Comparison of ENCODE assay signal across 9 cellular contexts in the genomic region with DNA sequence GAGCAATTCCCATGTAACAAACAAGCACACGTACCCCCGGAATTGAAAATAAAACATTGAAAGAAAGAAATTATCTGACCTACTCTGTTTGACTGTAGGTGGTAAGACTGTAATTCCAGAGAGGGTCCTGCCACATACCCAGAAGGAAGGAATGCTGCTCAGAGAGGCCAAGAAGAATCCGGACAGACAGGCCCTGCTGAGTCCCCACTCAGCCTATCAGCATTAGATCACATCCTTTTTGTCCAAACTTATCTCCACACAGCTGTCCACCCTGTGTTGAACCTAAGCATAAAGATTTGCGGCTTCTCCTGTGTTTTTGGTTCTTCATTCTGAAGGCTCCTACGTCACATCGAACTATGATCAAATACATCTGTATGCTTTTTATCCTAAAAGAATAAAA.
"Had no signal": no experiment of that assay in that cellular context is flagged by ENCODE, and none has a peak within 500 bp of the region (broad histone marks: within the 10 kb centered on the region; RNA-seq: fewer than 3 reads in every experiment).

No MANE protein-coding gene starts in this region.

- H3K4me2 ChIP-seq: KMS-11 had no signal

- H3K4me3 ChIP-seq: K562 had no signal

- H3K9ac ChIP-seq: KMS-11 had no signal

- H3K9me3 Mint-ChIP-seq: IgD-negative memory B cell had no signal

- H3K27ac Mint-ChIP-seq: IgD-negative memory B cell had no signal

- H3K4me3 Mint-ChIP-seq: IgD-negative memory B cell had no signal

- FAIRE-seq: HepG2, HTR-8/SVneo, K562 had no signal

- DNase-seq: IMR-90, KBM-7, KG1 had no signal

- H3K27ac ChIP-seq: HL-60, KMS-11 had no signal
